Comparison of ENCODE assay signal across 19 cellular contexts in genomic region chr16:85994492-85995433, GRCh38.
DNase-seq lines count a peak whose midpoint lies in the region; ATAC-seq and TF ChIP-seq lines count a peak whose summit lies in the region.
"Had no signal": no experiment of that assay in that cellular context is flagged by ENCODE, and none has a peak within 500 bp of the region (broad histone marks: within the 10 kb centered on the region; RNA-seq: fewer than 3 reads in every experiment).

No MANE protein-coding gene starts in this region.

- H3K27me3 Mint-ChIP-seq in activated naive CD8-positive, alpha-beta T cell, result no peaks in the 10 kb centered on the region
- H3K27me3 Mint-ChIP-seq in naive B cell, result no peaks in the 10 kb centered on the region
- peaks cover 27% of the 10 kb centered on the region for H3K27me3 Mint-ChIP-seq in mesothelial cell of epicardium (ENCODE audit: low read depth)
- peaks cover 0 to under 1% (median 0%) of the 10 kb centered on the region in 5 donors for H3K27me3 Mint-ChIP-seq in naive thymus-derived CD4-positive, alpha-beta T cell

- no peaks in the 10 kb centered on the region for H3K27me3 ChIP-seq in naive thymus-derived CD4-positive, alpha-beta T cell (ENCODE audit: control insufficient read depth in 2 of 2, insufficient read depth in 2 of 2, low read length in 2 of 2)
- H3K27me3 ChIP-seq: foreskin keratinocyte had no signal

- no peak overlapping the region for H3K27ac ChIP-seq in naive thymus-derived CD4-positive, alpha-beta T cell (ENCODE audit: low read depth, low read length)
- H3K27ac ChIP-seq: foreskin keratinocyte, left ventricle myocardium inferior, PC-9, prostate gland had no signal

- ATAC-seq in naive B cell (ENCODE audit: low read depth in 2 of 2) (peak; percentile 16 to 45), GM21367 (IDR thresholded peaks at IDR 0.05; ENCODE audit: unreplicated experiment) (no peak), HG03354 (IDR thresholded peaks at IDR 0.05; ENCODE audit: poor library complexity, severe bottlenecking, unreplicated experiment) (no peak)
- no peak for ATAC-seq in naive thymus-derived CD4-positive, alpha-beta T cell
- ATAC-seq: foreskin keratinocyte, SK-N-SH treated with all-trans-retinoic acid at 6 μM for 48 hours had no signal

- TF ChIP-seq CTCF in AG10803 (conservative IDR thresholded peaks at IDR 0.05; ENCODE audit: low read length) (no peak), GM12865 (IDR thresholded peaks at IDR 0.05; ENCODE audit: insufficient read depth, low read depth, low read length, missing control alignments) (no peak), mesothelial cell of epicardium (IDR thresholded peaks at IDR 0.05; ENCODE audit: unreplicated experiment) (no peak)

- intact Hi-C loops in naive thymus-derived CD4-positive, alpha-beta T cell (cut with micrococcal nuclease), result no loop called here

- no peaks in the 10 kb centered on the region for H3K36me3 ChIP-seq in naive thymus-derived CD4-positive, alpha-beta T cell (ENCODE audit: control insufficient read depth in 2 of 3, insufficient read depth in 3 of 3, low read length in 3 of 3)
- H3K36me3 ChIP-seq: left ventricle myocardium inferior, prostate gland had no signal

- DNase-seq in AG10803 (ENCODE audit: low read depth) (peak; percentile 5), GM12865 (ENCODE audit: low read depth) (peak; percentile 68), naive B cell (no peak), mesothelial cell of epicardium (ENCODE audit: low spot score in 2 of 2, unreplicated experiment in 2 of 2) (no peak)
- no peak for DNase-seq in naive thymus-derived CD4-positive, alpha-beta T cell
- DNase-seq: activated CD4-positive, alpha-beta memory T cell treated with anti-CD3 and anti-CD28 coated beads for 36 hours; Calu3; foreskin keratinocyte; HFFc6; left ventricle myocardium inferior; NCI-H2029; NCI-H526; PC-9 had no signal

- POLR2A ChIA-PET in naive thymus-derived CD4-positive, alpha-beta T cell (lab: Charles Lee), result no interaction called here

- H3K9me3 ChIP-seq in naive thymus-derived CD4-positive, alpha-beta T cell (ENCODE audit: control insufficient read depth in 2 of 3, low read length in 3 of 3), result no peaks in the 10 kb centered on the region
- H3K9me3 ChIP-seq: left ventricle myocardium inferior, prostate gland had no signal

- no peak overlapping the region for H3K4me3 ChIP-seq in AG10803 (ENCODE audit: low read length)
- H3K4me3 ChIP-seq in GM12865 (ENCODE audit: low read depth, low read length), result peak overlapping the region; percentile 60
- no peak overlapping the region for H3K4me3 ChIP-seq in naive thymus-derived CD4-positive, alpha-beta T cell (ENCODE audit: low read length)
- H3K4me3 ChIP-seq: left ventricle myocardium inferior, PC-9, prostate gland had no signal

- H3K4me3 Mint-ChIP-seq in activated naive CD8-positive, alpha-beta T cell, result peak overlapping the region; percentile 23
- H3K4me3 Mint-ChIP-seq in naive B cell, result peak overlapping the region in 7 of 8 donors; percentile 63 to 88 (median 84)
- H3K4me3 Mint-ChIP-seq in mesothelial cell of epicardium, result no peak overlapping the region
- no peak overlapping the region for H3K4me3 Mint-ChIP-seq in naive thymus-derived CD4-positive, alpha-beta T cell
- H3K4me3 Mint-ChIP-seq: activated CD4-positive, alpha-beta memory T cell treated with anti-CD3 and anti-CD28 coated beads for 36 hours had no signal

- H3K4me1 ChIP-seq in naive thymus-derived CD4-positive, alpha-beta T cell (ENCODE audit: control insufficient read depth in 2 of 2, insufficient read depth in 2 of 2, low read length in 2 of 2), result no peaks in the 10 kb centered on the region
- H3K4me1 ChIP-seq: foreskin keratinocyte, left ventricle myocardium inferior, prostate gland had no signal

- H3K9me3 Mint-ChIP-seq in activated naive CD8-positive, alpha-beta T cell (ENCODE audit: low read depth), result no peaks in the 10 kb centered on the region
- H3K9me3 Mint-ChIP-seq in naive B cell, result peaks cover 0 to 5% (median 0%) of the 10 kb centered on the region in 7 donors
- H3K9me3 Mint-ChIP-seq in mesothelial cell of epicardium, result no peaks in the 10 kb centered on the region
- H3K9me3 Mint-ChIP-seq in naive thymus-derived CD4-positive, alpha-beta T cell, result no peaks in the 10 kb centered on the region
- H3K9me3 Mint-ChIP-seq: activated CD4-positive, alpha-beta memory T cell treated with anti-CD3 and anti-CD28 coated beads for 36 hours; activated T-helper 2 cell treated with anti-CD3 and anti-CD28 coated beads, Interferon-gamma antibody, Interleukin-2, Interleukin-4, amounts not matched to agents 10 μg/mL and 5 μg/mL and 100 μg/mL, durations not matched to agents 14 hours and 24 hours and 36 hours; HFFc6 had no signal

- H3K36me3 Mint-ChIP-seq in activated naive CD8-positive, alpha-beta T cell, result no peaks in the 10 kb centered on the region
- H3K36me3 Mint-ChIP-seq in naive B cell (no peaks in the 10 kb centered on the region), mesothelial cell of epicardium (no peaks in the 10 kb centered on the region)
- H3K36me3 Mint-ChIP-seq in naive thymus-derived CD4-positive, alpha-beta T cell, result no peaks in the 10 kb centered on the region
- H3K36me3 Mint-ChIP-seq: activated CD4-positive, alpha-beta memory T cell treated with anti-CD3 and anti-CD28 coated beads for 36 hours had no signal

- peak overlapping the region; percentile 85 for H3K27ac Mint-ChIP-seq in activated naive CD8-positive, alpha-beta T cell
- H3K27ac Mint-ChIP-seq in naive B cell (peak overlapping the region in 5 of 6 donors; percentile 89 to 99 (median 96)), mesothelial cell of epicardium (no peak overlapping the region)
- H3K27ac Mint-ChIP-seq in naive thymus-derived CD4-positive, alpha-beta T cell, result peak overlapping the region in 1 of 9 donors; percentile 2
- H3K27ac Mint-ChIP-seq: activated CD4-positive, alpha-beta memory T cell treated with anti-CD3 and anti-CD28 coated beads for 36 hours; HFFc6 had no signal

- peaks cover 56% of the 10 kb centered on the region for H3K4me1 Mint-ChIP-seq in activated naive CD8-positive, alpha-beta T cell (ENCODE audit: low read depth)
- H3K4me1 Mint-ChIP-seq in naive B cell, result peaks cover 56 to 93% (median 65%) of the 10 kb centered on the region in 3 donors
- peaks cover 11% of the 10 kb centered on the region for H3K4me1 Mint-ChIP-seq in mesothelial cell of epicardium
- H3K4me1 Mint-ChIP-seq in naive thymus-derived CD4-positive, alpha-beta T cell, result peaks cover 7 to 34% (median 18%) of the 10 kb centered on the region in 7 donors

- CTCF ChIA-PET in naive thymus-derived CD4-positive, alpha-beta T cell (lab: Charles Lee), result interaction anchor here (0.8 kb wide), 1 partner anchor 174 kb away, joined by 3 read pairs; no protein-coding TSS in a partner anchor

Comparison
In these comparisons a context has a peak if more than half of its experiments do, and no peak if none do; other contexts are left out.
1. DNase-seq: peak in AG10803 (single experiment) and GM12865 (single experiment); none in naive B cell (single experiment), mesothelial cell of epicardium (0 of 2) and naive thymus-derived CD4-positive, alpha-beta T cell (0 of 9).
2. H3K4me3 Mint-ChIP-seq: peak in activated naive CD8-positive, alpha-beta T cell (single experiment) and naive B cell (7 of 8); none in mesothelial cell of epicardium (single experiment) and naive thymus-derived CD4-positive, alpha-beta T cell (0 of 10).
3. ATAC-seq: peak in naive B cell (2 of 2); none in GM21367 (single experiment), HG03354 (single experiment) and naive thymus-derived CD4-positive, alpha-beta T cell (single experiment).